ENCODE assay signal across 2 cellular contexts in genomic region chrX:2903366-2903765, GRCh38.
A peak's percentile ranks its signal among the peaks of the same experiment; 100 is the strongest.
TF ChIP-seq lines count a peak whose summit lies in the region.

No MANE protein-coding gene starts in this region.

TF ChIP-seq in HepG2, 621 proteins besides CTCF, POLR2A, EP300 and RAD21:
- TF ChIP-seq ZNF24 (IDR thresholded peaks at IDR 0.05) = no peak
- no peak for TF ChIP-seq RFX3 (CRISPR knock-in tag; IDR thresholded peaks at IDR 0.05)
- no peak for TF ChIP-seq ZNF609 (CRISPR knock-in tag; IDR thresholded peaks at IDR 0.05; ENCODE audit: borderline replicate concordance)
- TF ChIP-seq ZNF44 (CRISPR knock-in tag; IDR thresholded peaks at IDR 0.05) = no peak

TF ChIP-seq in H1, 55 proteins besides CTCF, POLR2A, EP300 and RAD21:
- TF ChIP-seq SP1 (IDR thresholded peaks at IDR 0.05; ENCODE audit: low read depth, low read length) = no peak
- peak; percentile 78; the same call in 1 of the 2 replicates for TF ChIP-seq KDM1A (IDR thresholded peaks at IDR 0.05; ENCODE audit: borderline replicate concordance, low read length)
- TF ChIP-seq YY1 (IDR thresholded peaks at IDR 0.05; ENCODE audit: low read depth, low read length) = 0 out of 2 replicates have a peak, but pooled peaks have one; percentile 17
